ENCODE assay signal across 10 cellular contexts in genomic region chr18:70450658-70451253, GRCh38.
DNase-seq lines count a peak whose midpoint lies in the region; ATAC-seq and TF ChIP-seq lines count a peak whose summit lies in the region.
"Had no signal": no experiment of that assay in that cellular context is flagged by ENCODE, and none has a peak within 500 bp of the region (broad histone marks: within the 10 kb centered on the region; RNA-seq: fewer than 3 reads in every experiment).

No MANE protein-coding gene starts in this region.

- H3K9ac ChIP-seq in adipocyte (ENCODE audit: low read length), result no peak overlapping the region

- H3K9me3 ChIP-seq in adipocyte (ENCODE audit: control insufficient read depth, low read length), result no peaks in the 10 kb centered on the region

- H3K27me3 Mint-ChIP-seq in HFFc6 (ENCODE audit: insufficient read depth), result peaks cover 2% of the 10 kb centered on the region

- DNase-seq in Caki2 (ENCODE audit: low read depth), result peak; percentile 16
- no peak for DNase-seq in HFFc6
- DNase-seq in adipocyte (ENCODE audit: low read depth), result peak; percentile 52
- DNase-seq in kidney glomerular epithelial cell (lab: John Stamatoyannopoulos, UW), result peak; percentile 12
- DNase-seq in medulla oblongata (ENCODE audit: extremely low spot score), result no peak
- no peak for DNase-seq in iPS-NIHi11 (ENCODE audit: low spot score)
- DNase-seq: activated naive CD4-positive, alpha-beta T cell treated with anti-CD3 and anti-CD28 coated beads, Interleukin-2, amount 10 ng/mL, durations not matched to agents 7 days and 5 days; SHP77 treated with DMSO at 0.1 percent for 48 hours had no signal

- TF ChIP-seq CTCF in HFFc6 (IDR thresholded peaks at IDR 0.05), result peak; percentile 84

- in situ Hi-C loops in Caki2 (cut with HindIII; ENCODE audit: low pct_unique_long_range_greater_than_20kb, low sequenced_read_pairs), result no loop called here

- H3K27ac Mint-ChIP-seq in HFFc6, result no peak overlapping the region
- H3K27ac Mint-ChIP-seq: activated naive CD4-positive, alpha-beta T cell treated with anti-CD3 and anti-CD28 coated beads, Interleukin-2, amount 10 ng/mL, durations not matched to agents 7 days and 5 days had no signal

- no peaks in the 10 kb centered on the region for H3K36me3 Mint-ChIP-seq in HFFc6 (ENCODE audit: low read depth)
- H3K36me3 Mint-ChIP-seq: activated naive CD4-positive, alpha-beta T cell treated with anti-CD3 and anti-CD28 coated beads, Interleukin-2, amount 10 ng/mL, durations not matched to agents 7 days and 5 days had no signal

- H3K9me3 Mint-ChIP-seq in HFFc6, result no peaks in the 10 kb centered on the region
- H3K9me3 Mint-ChIP-seq: activated naive CD4-positive, alpha-beta T cell treated with anti-CD3 and anti-CD28 coated beads, Interleukin-2, amount 10 ng/mL, durations not matched to agents 7 days and 5 days had no signal

- H3K4me1 ChIP-seq in adipocyte (ENCODE audit: control insufficient read depth, insufficient read depth, low read length), result no peaks in the 10 kb centered on the region

- no peak overlapping the region for H3K4me3 Mint-ChIP-seq in HFFc6
- H3K4me3 Mint-ChIP-seq: activated naive CD4-positive, alpha-beta T cell treated with anti-CD3 and anti-CD28 coated beads, Interleukin-2, amount 10 ng/mL, durations not matched to agents 7 days and 5 days had no signal

- H3K4me1 Mint-ChIP-seq in HFFc6 (ENCODE audit: low read depth), result peaks cover 20% of the 10 kb centered on the region
- H3K4me1 Mint-ChIP-seq: activated naive CD4-positive, alpha-beta T cell treated with anti-CD3 and anti-CD28 coated beads, Interleukin-2, amount 10 ng/mL, durations not matched to agents 7 days and 5 days had no signal

- ATAC-seq in GM21737 (IDR thresholded peaks at IDR 0.05; ENCODE audit: unreplicated experiment) (no peak), HG03521 (IDR thresholded peaks at IDR 0.05; ENCODE audit: unreplicated experiment) (no peak)

- H3K4me3 ChIP-seq in adipocyte (ENCODE audit: low read length), result no peak overlapping the region

- no peaks in the 10 kb centered on the region for H3K27me3 ChIP-seq in adipocyte (replicated peaks; ENCODE audit: control insufficient read depth, insufficient read depth, low read length)

- no peaks in the 10 kb centered on the region for H3K36me3 ChIP-seq in adipocyte (ENCODE audit: control insufficient read depth, insufficient read depth, low read length, severe bottlenecking)

Comparison
In these comparisons a context has a peak if more than half of its experiments do, and no peak if none do; other contexts are left out.
1. DNase-seq: peak in Caki2 (single experiment), adipocyte (single experiment) and kidney glomerular epithelial cell (single experiment); none in HFFc6 (single experiment), medulla oblongata (single experiment) and iPS-NIHi11 (single experiment).